Comparison of ENCODE assay signal across 10 cellular contexts in the genomic region with DNA sequence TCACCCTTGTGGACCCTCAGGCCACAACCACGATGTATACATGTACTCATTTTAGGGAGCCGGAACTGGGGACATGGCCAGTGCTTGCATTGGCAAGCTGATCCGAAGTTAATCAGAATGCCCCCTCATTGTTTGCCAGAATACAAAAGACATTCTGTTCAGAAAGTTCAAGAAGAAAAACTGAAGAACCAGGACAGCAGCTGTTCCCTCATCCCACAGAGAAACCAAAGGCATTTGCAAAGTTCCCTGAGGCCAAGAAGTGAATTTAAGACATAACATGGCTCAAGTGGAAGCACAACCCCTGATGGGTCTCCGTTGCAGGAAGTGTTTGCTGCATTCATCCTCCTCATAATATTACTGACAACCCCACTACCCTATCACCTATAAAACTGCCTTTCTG.
DNase-seq lines count a peak whose midpoint lies in the region; ATAC-seq and TF ChIP-seq lines count a peak whose summit lies in the region.
"Had no signal": no experiment of that assay in that cellular context is flagged by ENCODE, and none has a peak within 500 bp of the region (broad histone marks: within the 10 kb centered on the region; RNA-seq: fewer than 3 reads in every experiment).

No MANE protein-coding gene starts in this region.

- intact Hi-C loops in colonic mucosa (cut with DNase I): no loop called here
- intact Hi-C loops in testis (cut with DNase I; ENCODE audit: low total_unique reads): loop anchor here (10.0 kb wide), 1 partner anchor 84 kb away; no protein-coding TSS in a partner anchor
- intact Hi-C loops in activated CD4-positive, alpha-beta memory T cell treated with anti-CD3 and anti-CD28 coated beads for 36 hours (cut with micrococcal nuclease): no loop called here

- H3K9me3 ChIP-seq in colonic mucosa (no peaks in the 10 kb centered on the region), mesenchymal stem cell (ENCODE audit: control insufficient read depth, low read length) (no peaks in the 10 kb centered on the region), testis (no peaks in the 10 kb centered on the region)

- peaks cover 21% of the 10 kb centered on the region for H3K79me1 ChIP-seq in mesenchymal stem cell (replicated peaks; ENCODE audit: low read length, poor library complexity, severe bottlenecking)

- peaks cover 11% of the 10 kb centered on the region for H3K4me1 ChIP-seq in colonic mucosa
- H3K4me1 ChIP-seq in mesenchymal stem cell (ENCODE audit: control insufficient read depth, insufficient read depth, low read depth, low read length): peaks cover 33% of the 10 kb centered on the region
- H3K4me1 ChIP-seq in testis: peaks cover 61% of the 10 kb centered on the region

- H3K9me3 Mint-ChIP-seq in activated CD4-positive, alpha-beta memory T cell treated with anti-CD3 and anti-CD28 coated beads for 36 hours: no peaks in the 10 kb centered on the region
- no peaks in the 10 kb centered on the region for H3K9me3 Mint-ChIP-seq in activated naive CD8-positive, alpha-beta T cell treated with anti-CD3 and anti-CD28 coated beads for 36 hours

- DNase-seq in LNCaP clone FGC (ENCODE audit: low read depth) (no peak), colonic mucosa (no peak), mesenchymal stem cell (no peak), testis (no peak), hypothalamus (lab: John Stamatoyannopoulos, UW) (no peak)
- no peak for DNase-seq in activated CD4-positive, alpha-beta memory T cell treated with anti-CD3 and anti-CD28 coated beads for 36 hours
- no peak for DNase-seq in activated naive CD8-positive, alpha-beta T cell treated with anti-CD3 and anti-CD28 coated beads for 36 hours
- DNase-seq: effector CD8-positive, alpha-beta T cell; stimulated activated naive CD4-positive, alpha-beta T cell treated with Interleukin-2 at 50 U/mL for 16 hours had no signal

- peak overlapping the region; percentile 21 for H2BK120ac ChIP-seq in mesenchymal stem cell (ENCODE audit: low read depth, low read length)

- H3K4me3 ChIP-seq in LNCaP clone FGC (ENCODE audit: low read depth, low read length) (peak overlapping the region; percentile 52), colonic mucosa (peak overlapping the region; percentile 63), mesenchymal stem cell (ENCODE audit: insufficient read depth in 1 of 2, low read depth in 1 of 2, low read length in 2 of 2) (peak overlapping the region in 1 of 2 experiments; percentile 89), testis (peak overlapping the region; percentile 61 to 69)

- H2AK5ac ChIP-seq in mesenchymal stem cell (ENCODE audit: low read length, severe bottlenecking): peak overlapping the region; percentile 37

- no peak overlapping the region for H2BK15ac ChIP-seq in mesenchymal stem cell (ENCODE audit: low read depth, poor library complexity, severe bottlenecking)

- H3K4ac ChIP-seq in mesenchymal stem cell (ENCODE audit: low read depth in 1 of 2, low read length in 2 of 2): peak overlapping the region; percentile 3 to 61

- H2BK5ac ChIP-seq in mesenchymal stem cell (ENCODE audit: low read depth, low read length, poor library complexity, severe bottlenecking): no peak overlapping the region

- H3K9ac ChIP-seq in colonic mucosa (ENCODE audit: low read depth in 2 of 2, low read length in 2 of 2) (peak overlapping the region; percentile 75 to 91), mesenchymal stem cell (ENCODE audit: low read length) (peak overlapping the region; percentile 96)

- H3K18ac ChIP-seq in mesenchymal stem cell (ENCODE audit: low read depth in 1 of 2, low read length in 2 of 2): peak overlapping the region; percentile 40 to 53

- H2BK12ac ChIP-seq in mesenchymal stem cell (ENCODE audit: low read length in 2 of 2): peak overlapping the region; percentile 53 to 55

- no peak overlapping the region for H2AFZ ChIP-seq in mesenchymal stem cell (ENCODE audit: low read depth, low read length)

- no peaks in the 10 kb centered on the region for H3K27me3 ChIP-seq in colonic mucosa
- no peaks in the 10 kb centered on the region for H3K27me3 ChIP-seq in mesenchymal stem cell (ENCODE audit: control insufficient read depth in 1 of 2, insufficient read depth in 1 of 2, low read length in 2 of 2)
- H3K27me3 ChIP-seq in testis: no peaks in the 10 kb centered on the region

- POLR2A ChIA-PET in activated CD4-positive, alpha-beta memory T cell treated with anti-CD3 and anti-CD28 coated beads for 36 hours (lab: Charles Lee): interaction anchor here (0.5 to 0.6 kb wide), 2 partner anchors 12 to 681 kb away, joined by 3 to 7 read pairs; no protein-coding TSS in a partner anchor

- H3K27ac ChIP-seq in colonic mucosa: peak overlapping the region; percentile 94
- H3K27ac ChIP-seq in mesenchymal stem cell (ENCODE audit: low read length, poor library complexity, severe bottlenecking): peak overlapping the region; percentile 95
- peak overlapping the region; percentile 81 to 90 for H3K27ac ChIP-seq in testis

- H3K4me2 ChIP-seq in mesenchymal stem cell (ENCODE audit: low read length, poor library complexity, severe bottlenecking): peak overlapping the region; percentile 76

- H4K91ac ChIP-seq in mesenchymal stem cell (ENCODE audit: low read length): no peak overlapping the region

- no peaks in the 10 kb centered on the region for H3K36me3 ChIP-seq in colonic mucosa
- H3K36me3 ChIP-seq in mesenchymal stem cell (ENCODE audit: control insufficient read depth in 1 of 2, insufficient read depth in 2 of 2, low read depth in 1 of 2, low read length in 2 of 2): peaks cover 3 to 4% of the 10 kb centered on the region in 2 experiments
- no peaks in the 10 kb centered on the region for H3K36me3 ChIP-seq in testis (ENCODE audit: low read depth, missing control alignments)

- no peaks in the 10 kb centered on the region for H3K36me3 Mint-ChIP-seq in activated CD4-positive, alpha-beta memory T cell treated with anti-CD3 and anti-CD28 coated beads for 36 hours
- H3K36me3 Mint-ChIP-seq in activated naive CD8-positive, alpha-beta T cell treated with anti-CD3 and anti-CD28 coated beads for 36 hours: no peaks in the 10 kb centered on the region

- H3K4me1 Mint-ChIP-seq in activated CD4-positive, alpha-beta memory T cell treated with anti-CD3 and anti-CD28 coated beads for 36 hours (ENCODE audit: low read depth): peaks cover 5% of the 10 kb centered on the region
- peaks cover 9% of the 10 kb centered on the region for H3K4me1 Mint-ChIP-seq in activated naive CD8-positive, alpha-beta T cell treated with anti-CD3 and anti-CD28 coated beads for 36 hours

- WGBS in mesenchymal stem cell: 82% methylated on average over 4 of the region's 4 CpGs
- 23 to 45% methylated on average over 4 of the region's 4 CpGs for WGBS in testis, 2 donors

- H4K8ac ChIP-seq in mesenchymal stem cell (ENCODE audit: low read length): no peak overlapping the region

- H3K14ac ChIP-seq in mesenchymal stem cell (ENCODE audit: low read length in 2 of 2): peak overlapping the region in 1 of 2 experiments; percentile 0

- no peak for TF ChIP-seq POLR2A in testis (IDR thresholded peaks at IDR 0.05)

- CTCF ChIA-PET in activated CD4-positive, alpha-beta memory T cell treated with anti-CD3 and anti-CD28 coated beads for 36 hours (lab: Charles Lee): no interaction called here

- TF ChIP-seq CTCF in LNCaP clone FGC (IDR thresholded peaks at IDR 0.05; ENCODE audit: control insufficient read depth, extremely low read depth, insufficient read depth) (no peak), colonic mucosa (IDR thresholded peaks at IDR 0.05) (no peak), testis (IDR thresholded peaks at IDR 0.05) (no peak)

- H3K27me3 Mint-ChIP-seq in activated CD4-positive, alpha-beta memory T cell treated with anti-CD3 and anti-CD28 coated beads for 36 hours: peaks cover 19% of the 10 kb centered on the region
- peaks cover 29% of the 10 kb centered on the region for H3K27me3 Mint-ChIP-seq in activated naive CD8-positive, alpha-beta T cell treated with anti-CD3 and anti-CD28 coated beads for 36 hours

- H3K27ac Mint-ChIP-seq in activated CD4-positive, alpha-beta memory T cell treated with anti-CD3 and anti-CD28 coated beads for 36 hours: no peak overlapping the region
- H3K27ac Mint-ChIP-seq in activated naive CD8-positive, alpha-beta T cell treated with anti-CD3 and anti-CD28 coated beads for 36 hours: no peak overlapping the region

- ATAC-seq in GM21737 (IDR thresholded peaks at IDR 0.05; ENCODE audit: unreplicated experiment): no peak

- no peak overlapping the region for H3K4me3 Mint-ChIP-seq in activated CD4-positive, alpha-beta memory T cell treated with anti-CD3 and anti-CD28 coated beads for 36 hours
- no peak overlapping the region for H3K4me3 Mint-ChIP-seq in activated naive CD8-positive, alpha-beta T cell treated with anti-CD3 and anti-CD28 coated beads for 36 hours

- no peak overlapping the region for H3K23ac ChIP-seq in mesenchymal stem cell (ENCODE audit: low read length in 2 of 2)
